Comparison of ENCODE assay signal across 1 cellular context in the genomic region with DNA sequence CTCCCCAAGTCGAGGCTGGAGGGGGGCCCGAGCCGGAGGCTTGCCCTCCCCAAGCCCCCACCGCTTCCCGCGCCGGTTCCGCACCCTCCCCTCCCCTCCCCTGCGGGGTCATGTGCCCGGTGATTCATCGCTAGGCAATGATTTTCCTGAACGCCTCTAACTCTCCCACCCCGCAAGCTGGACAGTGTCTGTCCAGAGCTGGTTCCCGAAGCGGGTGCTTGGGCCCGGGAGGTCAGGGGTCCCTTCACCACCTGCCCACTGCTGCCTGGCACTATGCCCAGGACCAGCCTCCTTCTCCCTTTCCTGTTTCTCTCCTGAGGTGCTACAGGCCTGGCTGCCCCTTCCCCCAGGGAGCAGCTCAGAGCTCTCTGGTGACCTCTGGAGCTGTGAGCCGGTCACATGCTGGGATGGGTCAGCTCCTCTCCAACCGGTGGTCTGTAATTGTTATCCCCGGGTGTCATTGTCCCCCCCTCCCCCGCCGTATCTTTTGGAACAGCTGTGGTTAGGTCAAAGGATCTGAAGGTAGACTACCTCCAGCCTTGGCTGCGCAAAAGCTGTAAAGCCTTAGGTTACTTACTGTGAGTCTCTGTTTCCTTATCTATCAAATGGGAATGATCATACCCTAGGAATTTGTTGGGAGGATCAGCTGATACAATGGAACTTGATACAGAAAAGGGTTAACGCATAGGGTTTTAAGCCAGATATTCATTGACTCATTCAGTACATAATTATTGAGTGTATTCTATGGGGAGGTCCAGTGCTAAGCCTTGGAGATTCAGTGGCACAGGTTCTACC.
TF ChIP-seq lines count a peak whose summit lies in the region.

No MANE protein-coding gene starts in this region.

TF ChIP-seq in K562, 482 proteins besides CTCF, POLR2A, EP300 and RAD21 (continued from another document and continues in another):
- TF ChIP-seq ZNF696 (CRISPR knock-in tag; conservative IDR thresholded peaks at IDR 0.05), result no peak
- TF ChIP-seq NFIX (CRISPR knock-in tag; IDR thresholded peaks at IDR 0.05; ENCODE audit: low read depth), result no peak
- no peak for TF ChIP-seq MAFK (IDR thresholded peaks at IDR 0.05; ENCODE audit: low read length)
- TF ChIP-seq MAZ (CRISPR knock-in tag; conservative IDR thresholded peaks at IDR 0.05 in 1 of 2, IDR thresholded peaks at IDR 0.05 in 1 of 2), result peak in 1 of 2 experiments; percentile 80; a peak in 3 of 4 replicates
- no peak for TF ChIP-seq RBM14 (IDR thresholded peaks at IDR 0.05; ENCODE audit: borderline replicate concordance, insufficient read depth, low read depth, low read length)
- TF ChIP-seq, protein P1, sequence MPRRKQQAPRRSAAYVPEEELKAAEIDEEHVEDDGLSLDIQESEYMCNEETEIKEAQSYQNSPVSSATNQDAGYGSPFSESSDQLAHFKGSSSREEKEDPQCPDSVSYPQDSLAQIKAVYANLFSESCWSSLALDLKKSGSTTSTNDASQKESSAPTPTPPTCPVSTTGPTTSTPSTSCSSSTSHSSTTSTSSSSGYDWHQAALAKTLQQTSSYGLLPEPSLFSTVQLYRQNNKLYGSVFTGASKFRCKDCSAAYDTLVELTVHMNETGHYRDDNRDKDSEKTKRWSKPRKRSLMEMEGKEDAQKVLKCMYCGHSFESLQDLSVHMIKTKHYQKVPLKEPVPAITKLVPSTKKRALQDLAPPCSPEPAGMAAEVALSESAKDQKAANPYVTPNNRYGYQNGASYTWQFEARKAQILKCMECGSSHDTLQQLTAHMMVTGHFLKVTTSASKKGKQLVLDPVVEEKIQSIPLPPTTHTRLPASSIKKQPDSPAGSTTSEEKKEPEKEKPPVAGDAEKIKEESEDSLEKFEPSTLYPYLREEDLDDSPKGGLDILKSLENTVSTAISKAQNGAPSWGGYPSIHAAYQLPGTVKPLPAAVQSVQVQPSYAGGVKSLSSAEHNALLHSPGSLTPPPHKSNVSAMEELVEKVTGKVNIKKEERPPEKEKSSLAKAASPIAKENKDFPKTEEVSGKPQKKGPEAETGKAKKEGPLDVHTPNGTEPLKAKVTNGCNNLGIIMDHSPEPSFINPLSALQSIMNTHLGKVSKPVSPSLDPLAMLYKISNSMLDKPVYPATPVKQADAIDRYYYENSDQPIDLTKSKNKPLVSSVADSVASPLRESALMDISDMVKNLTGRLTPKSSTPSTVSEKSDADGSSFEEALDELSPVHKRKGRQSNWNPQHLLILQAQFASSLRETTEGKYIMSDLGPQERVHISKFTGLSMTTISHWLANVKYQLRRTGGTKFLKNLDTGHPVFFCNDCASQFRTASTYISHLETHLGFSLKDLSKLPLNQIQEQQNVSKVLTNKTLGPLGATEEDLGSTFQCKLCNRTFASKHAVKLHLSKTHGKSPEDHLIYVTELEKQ (CRISPR knock-in tag; IDR thresholded peaks at IDR 0.05), result no peak
- TF ChIP-seq, protein P2, sequence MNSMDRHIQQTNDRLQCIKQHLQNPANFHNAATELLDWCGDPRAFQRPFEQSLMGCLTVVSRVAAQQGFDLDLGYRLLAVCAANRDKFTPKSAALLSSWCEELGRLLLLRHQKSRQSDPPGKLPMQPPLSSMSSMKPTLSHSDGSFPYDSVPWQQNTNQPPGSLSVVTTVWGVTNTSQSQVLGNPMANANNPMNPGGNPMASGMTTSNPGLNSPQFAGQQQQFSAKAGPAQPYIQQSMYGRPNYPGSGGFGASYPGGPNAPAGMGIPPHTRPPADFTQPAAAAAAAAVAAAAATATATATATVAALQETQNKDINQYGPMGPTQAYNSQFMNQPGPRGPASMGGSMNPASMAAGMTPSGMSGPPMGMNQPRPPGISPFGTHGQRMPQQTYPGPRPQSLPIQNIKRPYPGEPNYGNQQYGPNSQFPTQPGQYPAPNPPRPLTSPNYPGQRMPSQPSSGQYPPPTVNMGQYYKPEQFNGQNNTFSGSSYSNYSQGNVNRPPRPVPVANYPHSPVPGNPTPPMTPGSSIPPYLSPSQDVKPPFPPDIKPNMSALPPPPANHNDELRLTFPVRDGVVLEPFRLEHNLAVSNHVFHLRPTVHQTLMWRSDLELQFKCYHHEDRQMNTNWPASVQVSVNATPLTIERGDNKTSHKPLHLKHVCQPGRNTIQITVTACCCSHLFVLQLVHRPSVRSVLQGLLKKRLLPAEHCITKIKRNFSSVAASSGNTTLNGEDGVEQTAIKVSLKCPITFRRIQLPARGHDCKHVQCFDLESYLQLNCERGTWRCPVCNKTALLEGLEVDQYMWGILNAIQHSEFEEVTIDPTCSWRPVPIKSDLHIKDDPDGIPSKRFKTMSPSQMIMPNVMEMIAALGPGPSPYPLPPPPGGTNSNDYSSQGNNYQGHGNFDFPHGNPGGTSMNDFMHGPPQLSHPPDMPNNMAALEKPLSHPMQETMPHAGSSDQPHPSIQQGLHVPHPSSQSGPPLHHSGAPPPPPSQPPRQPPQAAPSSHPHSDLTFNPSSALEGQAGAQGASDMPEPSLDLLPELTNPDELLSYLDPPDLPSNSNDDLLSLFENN (IDR thresholded peaks at IDR 0.05; ENCODE audit: low read depth in 2 of 2, low read length in 2 of 2), result no peak
- TF ChIP-seq ZFX (CRISPR knock-in tag; IDR thresholded peaks at IDR 0.05), result peak; percentile 67
- peak; percentile 81 for TF ChIP-seq CBFA2T3 (IDR thresholded peaks at IDR 0.05)
- no peak for TF ChIP-seq CREB1 (IDR thresholded peaks at IDR 0.05)
- TF ChIP-seq CREB1 (CRISPR knock-in tag; IDR thresholded peaks at IDR 0.05), result no peak
- no peak for TF ChIP-seq ZNF184 (CRISPR knock-in tag; IDR thresholded peaks at IDR 0.05)
- TF ChIP-seq SRF (CRISPR knock-in tag; IDR thresholded peaks at IDR 0.05), result 0 out of 4 replicates have a peak, but pooled peaks of 1 of the 2 experiments have one; percentile 19
- TF ChIP-seq ETV6 (IDR thresholded peaks at IDR 0.05; ENCODE audit: borderline replicate concordance in 1 of 2, low read depth in 2 of 2, low read length in 1 of 2), result no peak
- no peak for TF ChIP-seq ETV6 (CRISPR knock-in tag; IDR thresholded peaks at IDR 0.05; ENCODE audit: borderline replicate concordance)
- peak; percentile 53 for TF ChIP-seq EP400 (IDR thresholded peaks at IDR 0.05)
- no peak for TF ChIP-seq CSDE1 (IDR thresholded peaks at IDR 0.05)
- no peak for TF ChIP-seq ZNF780A (CRISPR knock-in tag; IDR thresholded peaks at IDR 0.05)
- no peak for TF ChIP-seq POLR3G (IDR thresholded peaks at IDR 0.05; ENCODE audit: extremely low read depth, insufficient read length, insufficient replicate concordance)
- no peak for TF ChIP-seq ZNF146 (CRISPR knock-in tag; IDR thresholded peaks at IDR 0.05; ENCODE audit: unreplicated experiment)
- TF ChIP-seq NELFE (IDR thresholded peaks at IDR 0.05; ENCODE audit: insufficient read depth, insufficient read length), result no peak
- TF ChIP-seq E2F3 (CRISPR knock-in tag; IDR thresholded peaks at IDR 0.05), result no peak
- no peak for TF ChIP-seq SMAD1 (IDR thresholded peaks at IDR 0.05; ENCODE audit: low read depth, low read length, partially characterized antibody)
- no peak for TF ChIP-seq GATAD2B (IDR thresholded peaks at IDR 0.05; ENCODE audit: borderline replicate concordance)
- peak in 1 of 2 experiments; percentile 54; a peak in 1 of 4 replicates for TF ChIP-seq HDAC1 (IDR thresholded peaks at IDR 0.05)
- no peak for TF ChIP-seq SNIP1 (IDR thresholded peaks at IDR 0.05; ENCODE audit: low read depth)
- no peak for TF ChIP-seq BRD4 (IDR thresholded peaks at IDR 0.05)
- TF ChIP-seq HMGN3 (IDR thresholded peaks at IDR 0.05; ENCODE audit: borderline replicate concordance, extremely low read depth, insufficient read length, low read depth, low read length), result peak; percentile 43
- no peak for TF ChIP-seq STAT5B (CRISPR knock-in tag; IDR thresholded peaks at IDR 0.05)
- TF ChIP-seq ZC3H8 (IDR thresholded peaks at IDR 0.05), result no peak
- no peak for TF ChIP-seq NCOA6 (IDR thresholded peaks at IDR 0.05)
- no peak for TF ChIP-seq PTBP1 (IDR thresholded peaks at IDR 0.05; ENCODE audit: low read depth, low read length)
- TF ChIP-seq RBBP5 (IDR thresholded peaks at IDR 0.05; ENCODE audit: borderline replicate concordance, insufficient read depth, low read length, poor library complexity, severe bottlenecking), result no peak
- no peak for TF ChIP-seq NFATC3 (IDR thresholded peaks at IDR 0.05)
- TF ChIP-seq POLR3A (IDR thresholded peaks at IDR 0.05; ENCODE audit: borderline replicate concordance, extremely low read depth, insufficient read depth, insufficient read length), result no peak
- no peak for TF ChIP-seq XRCC4 (IDR thresholded peaks at IDR 0.05; ENCODE audit: extremely low read depth, insufficient read depth, insufficient read length)
- TF ChIP-seq, protein P3, sequence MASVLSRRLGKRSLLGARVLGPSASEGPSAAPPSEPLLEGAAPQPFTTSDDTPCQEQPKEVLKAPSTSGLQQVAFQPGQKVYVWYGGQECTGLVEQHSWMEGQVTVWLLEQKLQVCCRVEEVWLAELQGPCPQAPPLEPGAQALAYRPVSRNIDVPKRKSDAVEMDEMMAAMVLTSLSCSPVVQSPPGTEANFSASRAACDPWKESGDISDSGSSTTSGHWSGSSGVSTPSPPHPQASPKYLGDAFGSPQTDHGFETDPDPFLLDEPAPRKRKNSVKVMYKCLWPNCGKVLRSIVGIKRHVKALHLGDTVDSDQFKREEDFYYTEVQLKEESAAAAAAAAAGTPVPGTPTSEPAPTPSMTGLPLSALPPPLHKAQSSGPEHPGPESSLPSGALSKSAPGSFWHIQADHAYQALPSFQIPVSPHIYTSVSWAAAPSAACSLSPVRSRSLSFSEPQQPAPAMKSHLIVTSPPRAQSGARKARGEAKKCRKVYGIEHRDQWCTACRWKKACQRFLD (CRISPR knock-in tag; IDR thresholded peaks at IDR 0.05), result no peak
- no peak for TF ChIP-seq PHF21A (IDR thresholded peaks at IDR 0.05; ENCODE audit: borderline replicate concordance, low read depth)
- TF ChIP-seq IFI16 (CRISPR knock-in tag; IDR thresholded peaks at IDR 0.05), result no peak
- TF ChIP-seq ETV5 (CRISPR knock-in tag; IDR thresholded peaks at IDR 0.05; ENCODE audit: low read depth), result 0 out of 2 replicates have a peak, but pooled peaks have one; percentile 17
- TF ChIP-seq, protein P4, sequence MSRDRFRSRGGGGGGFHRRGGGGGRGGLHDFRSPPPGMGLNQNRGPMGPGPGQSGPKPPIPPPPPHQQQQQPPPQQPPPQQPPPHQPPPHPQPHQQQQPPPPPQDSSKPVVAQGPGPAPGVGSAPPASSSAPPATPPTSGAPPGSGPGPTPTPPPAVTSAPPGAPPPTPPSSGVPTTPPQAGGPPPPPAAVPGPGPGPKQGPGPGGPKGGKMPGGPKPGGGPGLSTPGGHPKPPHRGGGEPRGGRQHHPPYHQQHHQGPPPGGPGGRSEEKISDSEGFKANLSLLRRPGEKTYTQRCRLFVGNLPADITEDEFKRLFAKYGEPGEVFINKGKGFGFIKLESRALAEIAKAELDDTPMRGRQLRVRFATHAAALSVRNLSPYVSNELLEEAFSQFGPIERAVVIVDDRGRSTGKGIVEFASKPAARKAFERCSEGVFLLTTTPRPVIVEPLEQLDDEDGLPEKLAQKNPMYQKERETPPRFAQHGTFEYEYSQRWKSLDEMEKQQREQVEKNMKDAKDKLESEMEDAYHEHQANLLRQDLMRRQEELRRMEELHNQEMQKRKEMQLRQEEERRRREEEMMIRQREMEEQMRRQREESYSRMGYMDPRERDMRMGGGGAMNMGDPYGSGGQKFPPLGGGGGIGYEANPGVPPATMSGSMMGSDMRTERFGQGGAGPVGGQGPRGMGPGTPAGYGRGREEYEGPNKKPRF (IDR thresholded peaks at IDR 0.05; ENCODE audit: low read depth, low read length), result no peak
- no peak for TF ChIP-seq POLR2B (IDR thresholded peaks at IDR 0.05; ENCODE audit: low read depth, partially characterized antibody)
- no peak for TF ChIP-seq GABPB2 (CRISPR knock-in tag; conservative IDR thresholded peaks at IDR 0.05)
- no peak for TF ChIP-seq ZNF224 (CRISPR knock-in tag; IDR thresholded peaks at IDR 0.05)
- TF ChIP-seq, protein P5, sequence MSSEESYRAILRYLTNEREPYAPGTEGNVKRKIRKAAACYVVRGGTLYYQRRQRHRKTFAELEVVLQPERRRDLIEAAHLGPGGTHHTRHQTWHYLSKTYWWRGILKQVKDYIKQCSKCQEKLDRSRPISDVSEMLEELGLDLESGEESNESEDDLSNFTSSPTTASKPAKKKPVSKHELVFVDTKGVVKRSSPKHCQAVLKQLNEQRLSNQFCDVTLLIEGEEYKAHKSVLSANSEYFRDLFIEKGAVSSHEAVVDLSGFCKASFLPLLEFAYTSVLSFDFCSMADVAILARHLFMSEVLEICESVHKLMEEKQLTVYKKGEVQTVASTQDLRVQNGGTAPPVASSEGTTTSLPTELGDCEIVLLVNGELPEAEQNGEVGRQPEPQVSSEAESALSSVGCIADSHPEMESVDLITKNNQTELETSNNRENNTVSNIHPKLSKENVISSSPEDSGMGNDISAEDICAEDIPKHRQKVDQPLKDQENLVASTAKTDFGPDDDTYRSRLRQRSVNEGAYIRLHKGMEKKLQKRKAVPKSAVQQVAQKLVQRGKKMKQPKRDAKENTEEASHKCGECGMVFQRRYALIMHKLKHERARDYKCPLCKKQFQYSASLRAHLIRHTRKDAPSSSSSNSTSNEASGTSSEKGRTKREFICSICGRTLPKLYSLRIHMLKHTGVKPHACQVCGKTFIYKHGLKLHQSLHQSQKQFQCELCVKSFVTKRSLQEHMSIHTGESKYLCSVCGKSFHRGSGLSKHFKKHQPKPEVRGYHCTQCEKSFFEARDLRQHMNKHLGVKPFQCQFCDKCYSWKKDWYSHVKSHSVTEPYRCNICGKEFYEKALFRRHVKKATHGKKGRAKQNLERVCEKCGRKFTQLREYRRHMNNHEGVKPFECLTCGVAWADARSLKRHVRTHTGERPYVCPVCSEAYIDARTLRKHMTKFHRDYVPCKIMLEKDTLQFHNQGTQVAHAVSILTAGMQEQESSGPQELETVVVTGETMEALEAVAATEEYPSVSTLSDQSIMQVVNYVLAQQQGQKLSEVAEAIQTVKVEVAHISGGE (CRISPR knock-in tag; IDR thresholded peaks at IDR 0.05), result no peak
- TF ChIP-seq ELF1 (tag; IDR thresholded peaks at IDR 0.05), result 0 out of 2 replicates have a peak, but pooled peaks have one; percentile 51
- TF ChIP-seq HNRNPL (IDR thresholded peaks at IDR 0.05; ENCODE audit: low read depth, low read length), result no peak
- no peak for TF ChIP-seq ERF (CRISPR knock-in tag; IDR thresholded peaks at IDR 0.05)
- TF ChIP-seq, protein P6, sequence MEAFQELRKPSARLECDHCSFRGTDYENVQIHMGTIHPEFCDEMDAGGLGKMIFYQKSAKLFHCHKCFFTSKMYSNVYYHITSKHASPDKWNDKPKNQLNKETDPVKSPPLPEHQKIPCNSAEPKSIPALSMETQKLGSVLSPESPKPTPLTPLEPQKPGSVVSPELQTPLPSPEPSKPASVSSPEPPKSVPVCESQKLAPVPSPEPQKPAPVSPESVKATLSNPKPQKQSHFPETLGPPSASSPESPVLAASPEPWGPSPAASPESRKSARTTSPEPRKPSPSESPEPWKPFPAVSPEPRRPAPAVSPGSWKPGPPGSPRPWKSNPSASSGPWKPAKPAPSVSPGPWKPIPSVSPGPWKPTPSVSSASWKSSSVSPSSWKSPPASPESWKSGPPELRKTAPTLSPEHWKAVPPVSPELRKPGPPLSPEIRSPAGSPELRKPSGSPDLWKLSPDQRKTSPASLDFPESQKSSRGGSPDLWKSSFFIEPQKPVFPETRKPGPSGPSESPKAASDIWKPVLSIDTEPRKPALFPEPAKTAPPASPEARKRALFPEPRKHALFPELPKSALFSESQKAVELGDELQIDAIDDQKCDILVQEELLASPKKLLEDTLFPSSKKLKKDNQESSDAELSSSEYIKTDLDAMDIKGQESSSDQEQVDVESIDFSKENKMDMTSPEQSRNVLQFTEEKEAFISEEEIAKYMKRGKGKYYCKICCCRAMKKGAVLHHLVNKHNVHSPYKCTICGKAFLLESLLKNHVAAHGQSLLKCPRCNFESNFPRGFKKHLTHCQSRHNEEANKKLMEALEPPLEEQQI (IDR thresholded peaks at IDR 0.05), result no peak
- TF ChIP-seq ELF2 (CRISPR knock-in tag; IDR thresholded peaks at IDR 0.05), result 0 out of 2 replicates have a peak, but pooled peaks have one; percentile 15
